In genomic region chr3:142445816-142446254, GRCh38 we compare ENCODE assay signal across 8 cellular contexts. TPM values are rescaled to one million over a fixed set of nuclear protein-coding genes. Genes with fewer than 3 reads are reported as not detected.
A peak's percentile ranks its signal among the peaks of the same experiment; 100 is the strongest.
DNase-seq lines count a peak whose midpoint lies in the region; ATAC-seq, FAIRE-seq and TF ChIP-seq lines count a peak whose summit lies in the region.

No MANE protein-coding gene starts in this region.

- H3K9me3 ChIP-seq in SJCRH30 (replicated peaks) (no peaks in the 10 kb centered on the region), endothelial cell of umbilical vein (replicated peaks; ENCODE audit: control insufficient read depth, insufficient read depth, low read length) (no peaks in the 10 kb centered on the region), skeletal muscle satellite cell (replicated peaks; ENCODE audit: low read length) (no peaks in the 10 kb centered on the region)

- no peaks in the 10 kb centered on the region for H3K27me3 Mint-ChIP-seq in activated naive CD4-positive, alpha-beta T cell treated with anti-CD3 and anti-CD28 coated beads for 36 hours (ENCODE audit: low read depth)

- H3K27me3 ChIP-seq in SJCRH30 (no peaks in the 10 kb centered on the region), endothelial cell of umbilical vein (ENCODE audit: control insufficient read depth in 2 of 2, insufficient read depth in 2 of 2, low read length in 2 of 2) (no peaks in the 10 kb centered on the region), skeletal muscle satellite cell (ENCODE audit: control insufficient read depth, insufficient read depth, low read length) (no peaks in the 10 kb centered on the region)

- H3K9me1 ChIP-seq in endothelial cell of umbilical vein (replicated peaks; ENCODE audit: control insufficient read depth, extremely low read depth, insufficient read depth, low read length) = no peaks in the 10 kb centered on the region

- BruUV-seq in endothelial cell of umbilical vein (replicated peaks; lab: Mats Ljungman, UMichigan) = no TSS peak

- H3K4me1 Mint-ChIP-seq in activated naive CD4-positive, alpha-beta T cell treated with anti-CD3 and anti-CD28 coated beads for 36 hours (ENCODE audit: low read depth) = peaks cover 43% of the 10 kb centered on the region

- POLR2A ChIA-PET in endothelial cell of umbilical vein (lab: Charles Lee) = no interaction called here

- FAIRE-seq in endothelial cell of umbilical vein (lab: Jason Lieb, UNC) = no peak

- no peak for TF ChIP-seq POLR2A in endothelial cell of umbilical vein (IDR thresholded peaks at IDR 0.05; ENCODE audit: low read depth, low read length)

- H3K4me1 ChIP-seq in SJCRH30 (peaks cover 18% of the 10 kb centered on the region), endothelial cell of umbilical vein (ENCODE audit: control insufficient read depth, extremely low read depth, insufficient read depth, low read length) (peaks cover 20% of the 10 kb centered on the region), skeletal muscle satellite cell (ENCODE audit: control insufficient read depth, insufficient read depth, low read length) (peaks cover 18% of the 10 kb centered on the region)

- H3K4me3 ChIP-seq in SJCRH30 (peak overlapping the region; percentile 91), endothelial cell of umbilical vein (replicated peaks in 1 of 3; ENCODE audit: insufficient read depth in 1 of 3, low read depth in 1 of 3, low read length in 3 of 3) (peak overlapping the region in 1 of 3 experiments; percentile 15), skeletal muscle satellite cell (ENCODE audit: low read length) (peak overlapping the region; percentile 99)

- CTCF ChIA-PET in activated naive CD4-positive, alpha-beta T cell treated with anti-CD3 and anti-CD28 coated beads for 36 hours (lab: Charles Lee) = no interaction called here
- CTCF ChIA-PET in endothelial cell of umbilical vein (lab: Charles Lee) = no interaction called here

- no peak overlapping the region for H2AFZ ChIP-seq in endothelial cell of umbilical vein (ENCODE audit: low read depth, low read length)

- H4K20me1 ChIP-seq in endothelial cell of umbilical vein (replicated peaks; ENCODE audit: control insufficient read depth, extremely low read depth, insufficient read depth, low read length) = no peaks in the 10 kb centered on the region

- H3K4me3 Mint-ChIP-seq in activated naive CD4-positive, alpha-beta T cell treated with anti-CD3 and anti-CD28 coated beads for 36 hours = peak overlapping the region; percentile 98

- H3K9me3 Mint-ChIP-seq in activated naive CD4-positive, alpha-beta T cell treated with anti-CD3 and anti-CD28 coated beads for 36 hours = no peaks in the 10 kb centered on the region

- intact Hi-C loops in activated naive CD4-positive, alpha-beta T cell treated with anti-CD3 and anti-CD28 coated beads for 36 hours (cut with micrococcal nuclease) = loop anchor here (1.0 to 10.0 kb wide), 13 partner anchors 15 to 1527 kb away; partner anchors contain the start of genes ATR, GK5 and SLC25A36
- intact Hi-C loops in endothelial cell of umbilical vein (cut with micrococcal nuclease) = loop anchor here (5.0 to 10.0 kb wide), 2 partner anchors 151 to 559 kb away; partner anchors contain the start of genes PLS1 and U2SURP

- H3K4me2 ChIP-seq in endothelial cell of umbilical vein (ENCODE audit: insufficient read depth, low read length) (peak overlapping the region; percentile 94), skeletal muscle satellite cell (ENCODE audit: low read length) (peak overlapping the region; percentile 79)

- dilution Hi-C loops in endothelial cell of umbilical vein (cut with MboI; ENCODE audit: extremely low pct_ligation_motif_present, low sequenced_read_pairs) = no loop called here

- no peak overlapping the region for H3K9ac ChIP-seq in endothelial cell of umbilical vein (replicated peaks; ENCODE audit: extremely low read depth, insufficient read depth, low read length)
- H3K9ac ChIP-seq in skeletal muscle satellite cell (ENCODE audit: low read depth, low read length) = peak overlapping the region; percentile 100

- peaks cover 52% of the 10 kb centered on the region for H3K79me2 ChIP-seq in endothelial cell of umbilical vein (ENCODE audit: control insufficient read depth, insufficient read depth, low read length)

- DNase-seq in activated naive CD4-positive, alpha-beta T cell treated with anti-CD3 and anti-CD28 coated beads for 36 hours = peak; percentile 65
- no peak for DNase-seq in activated naive CD4-positive, alpha-beta T cell (lab: John Stamatoyannopoulos, UW)
- DNase-seq in SJCRH30 (peak; percentile 38 to 81), endothelial cell of umbilical vein (ENCODE audit: low read depth, low spot score) (peak; percentile 14), medulla oblongata (ENCODE audit: extremely low spot score) (no peak), pons (ENCODE audit: low spot score) (no peak)

- peak overlapping the region; percentile 99 for H3K27ac ChIP-seq in SJCRH30
- H3K27ac ChIP-seq in endothelial cell of umbilical vein (ENCODE audit: insufficient read depth, low read depth, low read length) = no peak overlapping the region

- H3K36me3 ChIP-seq in SJCRH30 (peaks cover 33% of the 10 kb centered on the region), endothelial cell of umbilical vein (ENCODE audit: control insufficient read depth in 2 of 2, extremely low read depth in 1 of 2, insufficient read depth in 2 of 2, low read length in 2 of 2) (peaks cover 0 to 6% of the 10 kb centered on the region in 2 experiments), skeletal muscle satellite cell (ENCODE audit: insufficient read depth, low read length) (peaks cover 2% of the 10 kb centered on the region)

- H3K36me3 Mint-ChIP-seq in activated naive CD4-positive, alpha-beta T cell treated with anti-CD3 and anti-CD28 coated beads for 36 hours (ENCODE audit: low read depth) = peaks cover 30% of the 10 kb centered on the region

- ATAC-seq in HG02981 (IDR thresholded peaks at IDR 0.05; ENCODE audit: unreplicated experiment) = peak; percentile 38

- TF ChIP-seq CTCF in endothelial cell of umbilical vein (IDR thresholded peaks at IDR 0.05; ENCODE audit: extremely low read depth in 1 of 2, insufficient read depth in 1 of 2, low read depth in 1 of 2, low read length in 2 of 2) = no peak

- peak overlapping the region; percentile 100 for H3K27ac Mint-ChIP-seq in activated naive CD4-positive, alpha-beta T cell treated with anti-CD3 and anti-CD28 coated beads for 36 hours

TF ChIP-seq in endothelial cell of umbilical vein, 7 proteins besides CTCF, POLR2A, EP300 and RAD21:
- no peak for TF ChIP-seq EZH2 (IDR thresholded peaks at IDR 0.05; ENCODE audit: borderline replicate concordance, low read depth, low read length, severe bottlenecking)

RNA-seq across cellular contexts. Expression of gene XRN1, which starts 2.0 kb away (rescaled TPM):
- total RNA-seq in activated naive CD4-positive, alpha-beta T cell treated with anti-CD3 and anti-CD28 coated beads for 36 hours = 10 to 100 TPM; 63.9 to 64.5 TPM
- 178 and 205 TPM in 2 replicates for total RNA-seq in SJCRH30 (2014; rRNA removed; shearing (Covaris generic))
- 34.4 and 40.0 TPM in 2 replicates for total RNA-seq in endothelial cell of umbilical vein
- 3.4 and 4.4 TPM in 2 replicates for polyA plus RNA-seq in endothelial cell of umbilical vein
- 3.7 and 4.0 TPM in 2 replicates for polyA plus RNA-seq in endothelial cell of umbilical vein (2011; cell fraction: cytosol; rRNA removed)
- 27.6 and 30.3 TPM in 2 replicates for polyA plus RNA-seq in endothelial cell of umbilical vein (2011; cell fraction: nucleus; rRNA removed)
- polyA plus RNA-seq in endothelial cell of umbilical vein (2012) = 9.3 and 12.7 TPM in 2 replicates
- 44.4 and 49.5 TPM in 2 replicates for polyA minus RNA-seq in endothelial cell of umbilical vein
- 17.8 TPM for polyA minus RNA-seq in endothelial cell of umbilical vein (2011; cell fraction: cytosol; rRNA and poly(A)+ RNA removed)
- polyA minus RNA-seq in endothelial cell of umbilical vein (2011; cell fraction: nucleus; rRNA and poly(A)+ RNA removed) = 118 and 126 TPM in 2 replicates
- 19.4 and 23.3 TPM in 2 replicates for total RNA-seq in skeletal muscle satellite cell (2012; rRNA removed)

Comparison
In these comparisons a context has a peak if more than half of its experiments do, and no peak if none do; other contexts are left out.
1. DNase-seq: peak in activated naive CD4-positive, alpha-beta T cell treated with anti-CD3 and anti-CD28 coated beads for 36 hours (single experiment), SJCRH30 (2 of 2) and endothelial cell of umbilical vein (single experiment); none in activated naive CD4-positive, alpha-beta T cell (0 of 4), medulla oblongata (single experiment) and pons (single experiment).